In the genomic region with DNA sequence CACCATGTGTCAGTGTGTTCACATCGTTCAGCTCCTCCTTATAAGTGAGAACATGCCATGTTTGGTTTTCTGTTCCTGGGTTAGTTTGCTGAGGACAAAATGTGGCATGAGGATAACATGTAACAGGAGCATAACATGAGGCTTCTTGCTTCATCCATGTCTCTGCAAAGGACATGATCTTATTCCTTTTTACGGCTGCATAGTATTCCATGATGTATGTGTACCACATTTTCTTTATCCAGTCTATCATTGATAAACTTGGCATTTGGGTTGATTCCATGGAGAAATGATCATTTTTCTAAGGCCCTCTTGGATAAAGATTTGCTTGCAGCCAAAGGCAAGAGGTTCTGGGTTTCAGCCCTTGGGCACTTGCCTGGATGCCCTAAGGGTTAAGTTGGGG, we compare ENCODE assay signal across 20 cellular contexts.
DNase-seq lines count a peak whose midpoint lies in the region; ATAC-seq, FAIRE-seq and TF ChIP-seq lines count a peak whose summit lies in the region.
"Had no signal": no experiment of that assay in that cellular context is flagged by ENCODE, and none has a peak within 500 bp of the region (broad histone marks: within the 10 kb centered on the region; RNA-seq: fewer than 3 reads in every experiment).

No MANE protein-coding gene starts in this region.

- no peak for TF ChIP-seq RAD21 in K562 (CRISPR knock-in tag; conservative IDR thresholded peaks at IDR 0.05 in 1 of 2, IDR thresholded peaks at IDR 0.05 in 1 of 2)

- TF ChIP-seq CTCF in MCF 10A (IDR thresholded peaks at IDR 0.05; ENCODE audit: unreplicated experiment) (no peak), mammary epithelial cell (conservative IDR thresholded peaks at IDR 0.05 in 1 of 2, IDR thresholded peaks at IDR 0.05 in 1 of 2; ENCODE audit: extremely low read depth in 1 of 2, insufficient read depth in 1 of 2, low read depth in 1 of 2, low read length in 2 of 2) (no peak), K562 (IDR thresholded peaks at IDR 0.05 in 2 of 3, conservative IDR thresholded peaks at IDR 0.05 in 1 of 3; ENCODE audit: insufficient read depth in 2 of 3, low read depth in 1 of 3, low read length in 3 of 3) (no peak), colonic mucosa (IDR thresholded peaks at IDR 0.05) (no peak)

- H3K9me3 ChIP-seq in mammary epithelial cell (replicated peaks; ENCODE audit: insufficient read depth, low read length) = no peaks in the 10 kb centered on the region
- H3K9me3 ChIP-seq in K562 (replicated peaks; ENCODE audit: control insufficient read depth, insufficient read depth, low read depth, low read length) = no peaks in the 10 kb centered on the region
- H3K9me3 ChIP-seq in colonic mucosa = no peaks in the 10 kb centered on the region
- H3K9me3 ChIP-seq: A549, Caco-2 had no signal

- H3K27ac ChIP-seq in mammary epithelial cell (ENCODE audit: insufficient read depth, low read depth, low read length) (no peak overlapping the region), K562 (ENCODE audit: extremely low read depth, low read depth, low read length) (no peak overlapping the region), colonic mucosa (no peak overlapping the region)
- H3K27ac ChIP-seq: 22Rv1; A549; BLaER1 treated with 17β-estradiol and CSF1 and Interleukin-3, amounts not matched to agents 10 nM and 100 nM; C4-2B had no signal

- no peaks in the 10 kb centered on the region for H3K79me2 ChIP-seq in mammary epithelial cell (ENCODE audit: insufficient read depth, low read length)
- no peaks in the 10 kb centered on the region for H3K79me2 ChIP-seq in K562 (ENCODE audit: control insufficient read depth, insufficient read depth, low read length)

- H2AFZ ChIP-seq in mammary epithelial cell (ENCODE audit: low read depth, low read length) (no peak overlapping the region), K562 (ENCODE audit: low read depth, low read length) (no peak overlapping the region)

- 86% methylated on average over 2 of the region's 2 CpGs for WGBS in mammary epithelial cell (ENCODE audit: low coverage, missing lambda C conversion rate)
- WGBS in K562 (ENCODE audit: insufficient coverage, low coverage, missing lambda C conversion rate) = 11% methylated on average over 2 of the region's 2 CpGs

- H3K4me1 ChIP-seq in mammary epithelial cell (ENCODE audit: insufficient read depth, low read length) (no peaks in the 10 kb centered on the region), K562 (replicated peaks in 1 of 2; ENCODE audit: control insufficient read depth in 2 of 2, insufficient read depth in 2 of 2, low read length in 2 of 2) (no peaks in the 10 kb centered on the region), colonic mucosa (no peaks in the 10 kb centered on the region)
- H3K4me1 ChIP-seq: A549; BLaER1 treated with 17β-estradiol and CSF1 and Interleukin-3, amounts not matched to agents 10 nM and 100 nM; Caco-2 had no signal

- H4K20me1 ChIP-seq in mammary epithelial cell (ENCODE audit: insufficient read depth, low read length) (no peaks in the 10 kb centered on the region), K562 (replicated peaks; ENCODE audit: control insufficient read depth, insufficient read depth, low read length) (no peaks in the 10 kb centered on the region)
- H4K20me1 ChIP-seq: BLaER1 treated with 17β-estradiol and CSF1 and Interleukin-3, amounts not matched to agents 10 nM and 100 nM had no signal

- no peaks in the 10 kb centered on the region for H3K9me1 ChIP-seq in K562 (ENCODE audit: control insufficient read depth, insufficient read depth, low read length)

- POLR2A ChIA-PET in MCF 10A (lab: Yijun Ruan, JAX) (interaction anchor here (0.5 kb wide), 1 partner anchor 27 kb away, joined by 3 read pairs; no protein-coding TSS in a partner anchor), K562 (lab: Yijun Ruan, JAX) (interaction anchor here (0.7 kb wide), 1 partner anchor 38 kb away, joined by 3 read pairs; no protein-coding TSS in a partner anchor)

- no peak for TF ChIP-seq POLR2A in K562 (conservative IDR thresholded peaks at IDR 0.05)

- dilution Hi-C loops in mammary epithelial cell (cut with HindIII; ENCODE audit: low sequenced_read_pairs) = no loop called here

- in situ Hi-C loops in mammary epithelial cell (cut with MboI; ENCODE audit: low sequenced_read_pairs in 2 of 2) = no loop called here
- in situ Hi-C loops in K562 (cut with MboI) = no loop called here

- H3K4me3 Mint-ChIP-seq in MCF 10A (ENCODE audit: unreplicated experiment) = no peak overlapping the region
- H3K4me3 Mint-ChIP-seq: B cell; CD4-positive, alpha-beta T cell; CD8-positive, alpha-beta T cell had no signal

- H3K9ac ChIP-seq in mammary epithelial cell (ENCODE audit: insufficient read depth, low read length) (no peak overlapping the region), K562 (ENCODE audit: insufficient read depth in 1 of 2, low read depth in 2 of 2, low read length in 2 of 2) (no peak overlapping the region), colonic mucosa (ENCODE audit: low read depth in 2 of 2, low read length in 2 of 2) (no peak overlapping the region)
- H3K9ac ChIP-seq: BLaER1 treated with 17β-estradiol and CSF1 and Interleukin-3, amounts not matched to agents 10 nM and 100 nM had no signal

- no peak for TF ChIP-seq EP300 in K562 (IDR thresholded peaks at IDR 0.05; ENCODE audit: low read length)

- no peaks in the 10 kb centered on the region for H3K27me3 ChIP-seq in mammary epithelial cell (ENCODE audit: insufficient read depth, low read length)
- peaks cover 0 to 13% of the 10 kb centered on the region in 2 experiments; a peak in 3 of 5 replicates for H3K27me3 ChIP-seq in K562 (ENCODE audit: control insufficient read depth in 2 of 2, insufficient read depth in 2 of 2, low read length in 2 of 2)
- no peaks in the 10 kb centered on the region for H3K27me3 ChIP-seq in colonic mucosa
- H3K27me3 ChIP-seq: BLaER1 treated with 17β-estradiol and CSF1 and Interleukin-3, amounts not matched to agents 10 nM and 100 nM had no signal

- intact Hi-C loops in MCF 10A (cut with micrococcal nuclease) = no loop called here
- intact Hi-C loops in mammary epithelial cell (cut with micrococcal nuclease) = no loop called here
- intact Hi-C loops in K562 (cut with micrococcal nuclease) = no loop called here
- intact Hi-C loops in colonic mucosa (cut with DNase I) = no loop called here

- H3K4me1 Mint-ChIP-seq in MCF 10A (ENCODE audit: insufficient read depth, unreplicated experiment) = peaks cover 5% of the 10 kb centered on the region
- H3K4me1 Mint-ChIP-seq: B cell had no signal

- no peaks in the 10 kb centered on the region for H3K36me3 ChIP-seq in mammary epithelial cell (ENCODE audit: insufficient read depth, low read length)
- H3K36me3 ChIP-seq in K562 (ENCODE audit: control insufficient read depth, insufficient read depth, low read length) = no peaks in the 10 kb centered on the region
- H3K36me3 ChIP-seq in colonic mucosa = no peaks in the 10 kb centered on the region
- H3K36me3 ChIP-seq: BLaER1 treated with 17β-estradiol and CSF1 and Interleukin-3, amounts not matched to agents 10 nM and 100 nM had no signal

- H3K36me3 Mint-ChIP-seq in MCF 10A (ENCODE audit: insufficient read depth, unreplicated experiment) = no peaks in the 10 kb centered on the region
- H3K36me3 Mint-ChIP-seq: CD8-positive, alpha-beta T cell had no signal

- BruUV-seq in MCF 10A (replicated peaks; lab: Mats Ljungman, UMichigan) (no TSS peak), mammary epithelial cell (replicated peaks; lab: Mats Ljungman, UMichigan) (no TSS peak), K562 (replicated peaks; lab: Mats Ljungman, UMichigan) (no TSS peak)

- no peaks in the 10 kb centered on the region for H3K9me3 Mint-ChIP-seq in MCF 10A (ENCODE audit: unreplicated experiment)
- H3K9me3 Mint-ChIP-seq: CD4-positive, alpha-beta T cell; CD8-positive, alpha-beta T cell had no signal

- H3K4me2 ChIP-seq in mammary epithelial cell (ENCODE audit: insufficient read depth, low read depth, low read length) = no peak overlapping the region
- no peak overlapping the region for H3K4me2 ChIP-seq in K562 (ENCODE audit: insufficient read depth, low read length)
- H3K4me2 ChIP-seq: A549; BLaER1 treated with 17β-estradiol and CSF1 and Interleukin-3, amounts not matched to agents 10 nM and 100 nM had no signal

- no peak for FAIRE-seq in K562 (lab: Jason Lieb, UNC)
- FAIRE-seq in urothelium cell line (lab: Jason Lieb, UNC) = no peak
- FAIRE-seq: A549, D721Med, G401.6, GM12891 had no signal

- CTCF ChIA-PET in MCF 10A (lab: Yijun Ruan, JAX) (no interaction called here), mammary epithelial cell (lab: Charles Lee; ENCODE audit: low non-redundant PET) (no interaction called here), K562 (lab: Yijun Ruan, JAX; ENCODE audit: low intra/inter-chr PET ratio) (no interaction called here)

- no peak for ATAC-seq in K562
- ATAC-seq: A549 had no signal

- DNase-seq in MCF 10A (ENCODE audit: unreplicated experiment) = no peak
- DNase-seq in mammary epithelial cell = no peak
- DNase-seq in K562 (ENCODE audit: extremely low read depth in 1 of 4, low spot score in 3 of 4) = no peak
- DNase-seq in colonic mucosa = no peak
- no peak for DNase-seq in urothelium cell line (ENCODE audit: low spot score)
- DNase-seq: AML-193; Caco-2; Calu3; CD4-positive, alpha-beta T cell; CD8-positive, alpha-beta T cell; DMS79 treated with DMSO at 0.1 percent for 48 hours; GF-D8 had no signal

- no peaks in the 10 kb centered on the region for H3K27me3 Mint-ChIP-seq in MCF 10A (ENCODE audit: insufficient read depth, unreplicated experiment)
- H3K27me3 Mint-ChIP-seq: B cell; CD4-positive, alpha-beta T cell had no signal

- H3K4me3 ChIP-seq in mammary epithelial cell (replicated peaks in 1 of 3; ENCODE audit: insufficient read depth in 1 of 3, low read depth in 2 of 3, low read length in 3 of 3) = no peak overlapping the region
- H3K4me3 ChIP-seq in K562 = no peak overlapping the region
- H3K4me3 ChIP-seq in colonic mucosa = no peak overlapping the region
- H3K4me3 ChIP-seq: A549; BLaER1 treated with 17β-estradiol and CSF1 and Interleukin-3, amounts not matched to agents 10 nM and 100 nM had no signal

- H3K27ac Mint-ChIP-seq in MCF 10A (ENCODE audit: low read depth, unreplicated experiment) = peak overlapping the region; percentile 34
- H3K27ac Mint-ChIP-seq: B cell; CD4-positive, alpha-beta T cell; CD8-positive, alpha-beta T cell had no signal

TF ChIP-seq in K562, 482 proteins besides CTCF, POLR2A, EP300 and RAD21:
- TF ChIP-seq ZNF146 (CRISPR knock-in tag; IDR thresholded peaks at IDR 0.05; ENCODE audit: unreplicated experiment) (peak; percentile 63), PML (IDR thresholded peaks at IDR 0.05; ENCODE audit: low read length) (no peak)
